ENCODE assay signal across 11 cellular contexts in genomic region chr14:75487155-75487671, GRCh38. TPM values are rescaled to one million over a fixed set of nuclear protein-coding genes. Genes with fewer than 3 reads are reported as not detected.
A peak's percentile ranks its signal among the peaks of the same experiment; 100 is the strongest.
DNase-seq lines count a peak whose midpoint lies in the region; ATAC-seq, FAIRE-seq and TF ChIP-seq lines count a peak whose summit lies in the region.
"Had no signal": no experiment of that assay in that cellular context is flagged by ENCODE, and none has a peak within 500 bp of the region (broad histone marks: within the 10 kb centered on the region; RNA-seq: fewer than 3 reads in every experiment).

No MANE protein-coding gene starts in this region.

- no peak for TF ChIP-seq CTCF in GM06990 (IDR thresholded peaks at IDR 0.05; ENCODE audit: insufficient read depth, low read length, poor library complexity, severe bottlenecking)
- no peak for TF ChIP-seq CTCF in K562 (IDR thresholded peaks at IDR 0.05 in 2 of 3, conservative IDR thresholded peaks at IDR 0.05 in 1 of 3; ENCODE audit: insufficient read depth in 2 of 3, low read depth in 1 of 3, low read length in 3 of 3)
- no peak for TF ChIP-seq CTCF in brain microvascular endothelial cell (IDR thresholded peaks at IDR 0.05; ENCODE audit: low read depth, low read length, missing control alignments)
- no peak for TF ChIP-seq CTCF in ovary (IDR thresholded peaks at IDR 0.05)

- peak overlapping the region; percentile 22; the same call in 1 of the 2 replicates for H2AFZ ChIP-seq in K562 (ENCODE audit: low read depth, low read length)

- TF ChIP-seq POLR2A in K562 (conservative IDR thresholded peaks at IDR 0.05) (no peak), ovary (IDR thresholded peaks at IDR 0.05) (no peak)

- peak; percentile 80 for DNase-seq in GM06990 (ENCODE audit: extremely low read depth, insufficient read length)
- no peak for DNase-seq in K562 (ENCODE audit: extremely low read depth in 1 of 4, low spot score in 3 of 4)
- DNase-seq in stimulated activated CD8-positive, alpha-beta memory T cell treated with anti-CD3 and anti-CD28 coated beads, Interleukin-4, amount 100 ng/mL, for 48 hours, result no peak
- DNase-seq in brain microvascular endothelial cell, result no peak
- no peak for DNase-seq in SW 1271 (lab: John Stamatoyannopoulos, UW)
- no peak for DNase-seq in ovary
- DNase-seq: NCI-H345 had no signal

- no peaks in the 10 kb centered on the region for H4K20me1 ChIP-seq in K562 (replicated peaks; ENCODE audit: control insufficient read depth, insufficient read depth, low read length)

- 19% methylated on average over 7 of the region's 7 CpGs for WGBS in K562 (ENCODE audit: insufficient coverage, low coverage, missing lambda C conversion rate)
- WGBS in ovary, 3 donors, result 71 to 76% (median 75%) methylated on average over 7 of the region's 7 CpGs

- TF ChIP-seq EP300 in K562 (IDR thresholded peaks at IDR 0.05; ENCODE audit: low read length) (no peak), ovary (IDR thresholded peaks at IDR 0.05) (no peak)

- in situ Hi-C loops in K562 (cut with MboI), result loop anchor here (10.0 kb wide), 1 partner anchor 342 kb away; no protein-coding TSS in a partner anchor
- in situ Hi-C loops in brain microvascular endothelial cell (cut with HindIII; ENCODE audit: low pct_ligation_motif_present, low sequenced_read_pairs), result no loop called here

- H3K4me2 ChIP-seq in K562 (ENCODE audit: insufficient read depth, low read length), result no peak overlapping the region

- no peaks in the 10 kb centered on the region for H3K79me2 ChIP-seq in K562 (ENCODE audit: control insufficient read depth, insufficient read depth, low read length)

- no peak overlapping the region for H3K9ac ChIP-seq in K562 (ENCODE audit: insufficient read depth in 1 of 2, low read depth in 2 of 2, low read length in 2 of 2)

- H3K9me3 ChIP-seq in K562 (replicated peaks; ENCODE audit: control insufficient read depth, insufficient read depth, low read depth, low read length), result no peaks in the 10 kb centered on the region
- no peaks in the 10 kb centered on the region for H3K9me3 ChIP-seq in ovary

- H3K4me3 ChIP-seq in GM06990 (replicated peaks; ENCODE audit: low read depth, low read length), result no peak overlapping the region
- no peak overlapping the region for H3K4me3 ChIP-seq in K562
- H3K4me3 ChIP-seq in brain microvascular endothelial cell (ENCODE audit: low read depth, low read length), result no peak overlapping the region
- H3K4me3 ChIP-seq in ovary, result no peak overlapping the region

- no TSS peak for BruUV-seq in K562 (replicated peaks; lab: Mats Ljungman, UMichigan)

- no peaks in the 10 kb centered on the region for H3K36me3 ChIP-seq in GM06990 (ENCODE audit: control insufficient read depth, insufficient read depth, low read length)
- no peaks in the 10 kb centered on the region for H3K36me3 ChIP-seq in K562 (ENCODE audit: control insufficient read depth, insufficient read depth, low read length)
- no peaks in the 10 kb centered on the region for H3K36me3 ChIP-seq in brain microvascular endothelial cell (replicated peaks)
- H3K36me3 ChIP-seq in ovary, result no peaks in the 10 kb centered on the region

- POLR2A ChIA-PET in K562 (lab: Yijun Ruan, JAX), result interaction anchor here (0.9 kb wide), 1 partner anchor 10 kb away, joined by 3 read pairs; no protein-coding TSS in a partner anchor

- CTCF ChIA-PET in K562 (lab: Yijun Ruan, JAX; ENCODE audit: low intra/inter-chr PET ratio), result interaction anchor here (0.7 to 2.8 kb wide), 2 partner anchors 61 to 180 kb away, joined by 4 to 38 read pairs; no protein-coding TSS in a partner anchor

- no peak for TF ChIP-seq RAD21 in K562 (CRISPR knock-in tag; conservative IDR thresholded peaks at IDR 0.05 in 1 of 2, IDR thresholded peaks at IDR 0.05 in 1 of 2)

- no peak for FAIRE-seq in K562 (lab: Jason Lieb, UNC)

- intact Hi-C loops in K562 (cut with micrococcal nuclease) (loop anchor here (5.0 kb wide), 1 partner anchor 360 kb away; the partner anchor contains the start of gene NEK9), ovary (cut with DNase I) (loop anchor here (2.0 to 10.0 kb wide), 5 partner anchors 178 to 362 kb away; partner anchors contain the start of gene NEK9 (in 2 of the 4))

- H3K9me1 ChIP-seq in K562 (ENCODE audit: control insufficient read depth, insufficient read depth, low read length), result no peaks in the 10 kb centered on the region

- H3K4me1 ChIP-seq in K562 (replicated peaks in 1 of 2; ENCODE audit: control insufficient read depth in 2 of 2, insufficient read depth in 2 of 2, low read length in 2 of 2) (peaks cover 5 to 12% of the 10 kb centered on the region in 2 experiments; a peak in 3 of 5 replicates), ovary (ENCODE audit: insufficient read depth) (no peaks in the 10 kb centered on the region)

- H3K27ac ChIP-seq in K562 (ENCODE audit: extremely low read depth, low read depth, low read length) (no peak overlapping the region), brain microvascular endothelial cell (no peak overlapping the region), ovary (no peak overlapping the region)

- H3K27me3 ChIP-seq in GM06990 (replicated peaks; ENCODE audit: control insufficient read depth, insufficient read depth, low read length), result no peaks in the 10 kb centered on the region
- no peaks in the 10 kb centered on the region for H3K27me3 ChIP-seq in K562 (ENCODE audit: control insufficient read depth in 2 of 2, insufficient read depth in 2 of 2, low read length in 2 of 2)
- H3K27me3 ChIP-seq in brain microvascular endothelial cell (replicated peaks), result no peaks in the 10 kb centered on the region
- H3K27me3 ChIP-seq in ovary, result no peaks in the 10 kb centered on the region

- ATAC-seq in GM19467 (IDR thresholded peaks at IDR 0.05; ENCODE audit: unreplicated experiment) (peak; percentile 62), HG03460 (IDR thresholded peaks at IDR 0.05; ENCODE audit: unreplicated experiment) (peak; percentile 81), K562 (no peak)
- ATAC-seq: sciatic nerve had no signal

TF ChIP-seq in K562, 482 proteins besides CTCF, POLR2A, EP300 and RAD21 (continues in another document):
- TF ChIP-seq DDX20 (tag; IDR thresholded peaks at IDR 0.05; ENCODE audit: low read depth) (no peak), ZNF174 (CRISPR knock-in tag; IDR thresholded peaks at IDR 0.05) (no peak), MYNN (IDR thresholded peaks at IDR 0.05) (no peak), MYNN (CRISPR knock-in tag; IDR thresholded peaks at IDR 0.05) (no peak), ZNF644 (tag; IDR thresholded peaks at IDR 0.05; ENCODE audit: low read depth) (no peak), TAF1 (IDR thresholded peaks at IDR 0.05; ENCODE audit: control insufficient read depth, extremely low read depth, insufficient read depth, low read length, severe bottlenecking) (no peak), ZNF12 (CRISPR knock-in tag; IDR thresholded peaks at IDR 0.05) (no peak)

RNA-seq across cellular contexts. Expression of gene BATF, which starts 35.1 kb away (rescaled TPM):
- total RNA-seq in K562 (2011; cell fraction: chromatin; rRNA removed; ENCODE audit: low replicate concordance), result not detected in 2 replicates
- total RNA-seq in K562 (2011; cell fraction: nucleolus; rRNA removed), result 0.50 TPM in 1 of 2 replicates, not detected in the other
- total RNA-seq in K562 (2011; cell fraction: nucleoplasm; rRNA removed), result not detected in 2 replicates
- 1.0 and 3.4 TPM in 2 replicates for total RNA-seq in K562 (2014; rRNA removed)
- total RNA-seq in K562 (2014; rRNA removed; fragmentation: Illumina TruSeq; extraction: Trizol), result 0.26 TPM in 1 of 2 replicates, not detected in the other
- total RNA-seq in K562 (2015; rRNA removed; fragmentation: Illumina TruSeq; extraction: Trizol), result 2.1 and 2.9 TPM in 2 replicates
- 0.31 and 0.49 TPM in 2 replicates for total RNA-seq in K562 (2021)
- polyA plus RNA-seq in K562 (2011; rRNA removed), result 0.32 TPM in 1 of 2 replicates, not detected in the other
- 0.31 and 0.58 TPM in 2 replicates for polyA plus RNA-seq in K562 (2011; cell fraction: cytosol; rRNA removed)
- polyA plus RNA-seq in K562 (2011; cell fraction: nucleus; rRNA removed), result not detected in 2 replicates
- 1.8 and 2.3 TPM in 2 replicates for polyA plus RNA-seq in K562 (2012)
- 0.55 and 1.1 TPM in 2 replicates for polyA plus RNA-seq in K562 (2014; fragmentation: Illumina TruSeq; extraction: Trizol)
- under 1 TPM; 0.13 to 0.28 TPM for polyA plus RNA-seq in K562 (2014; fragmentation: Nextera tagmentation; extraction: Ambion mirVana)
- 1.0 and 1.3 TPM in 2 replicates for polyA plus RNA-seq in K562 (2014; rRNA removed)
- polyA minus RNA-seq in K562 (2011; rRNA and poly(A)+ RNA removed), result not detected in 2 replicates
- not detected in 2 replicates for polyA minus RNA-seq in K562 (2011; cell fraction: cytosol; rRNA and poly(A)+ RNA removed)
- polyA minus RNA-seq in K562 (2011; cell fraction: nucleus; rRNA and poly(A)+ RNA removed), result not detected in 2 replicates
- 1 to 10 TPM in 3 of 7 donors, under 1 TPM in 4; 0.45 to 1.7 (median 0.69) TPM for total RNA-seq in ovary
- 1 to 10 TPM in 1 of 2 donors, under 1 TPM in 1; 0.67 to 1.5 TPM for polyA plus RNA-seq in ovary
- total RNA-seq: glomerular endothelial cell had no signal

RNA-seq across cellular contexts. Expression of gene JDP2, which starts 59.4 kb away (rescaled TPM):
- 1.3 and 2.2 TPM in 2 replicates for total RNA-seq in K562 (2011; cell fraction: chromatin; rRNA removed; ENCODE audit: low replicate concordance)
- total RNA-seq in K562 (2011; cell fraction: nucleolus; rRNA removed), result 0.67 and 1.3 TPM in 2 replicates
- total RNA-seq in K562 (2011; cell fraction: nucleoplasm; rRNA removed), result 1.5 and 1.6 TPM in 2 replicates
- total RNA-seq in K562 (2014; rRNA removed) (13.8 and 16.7 TPM in 2 replicates), K562 (2014; rRNA removed; fragmentation: Illumina TruSeq; extraction: Trizol) (2.5 and 3.1 TPM in 2 replicates), K562 (2015; rRNA removed; fragmentation: Illumina TruSeq; extraction: Trizol) (1.7 and 2.4 TPM in 2 replicates), K562 (2021) (8.9 and 9.6 TPM in 2 replicates), ovary (10 to 100 TPM; 19.0 to 89.9 (median 26.8) TPM)
- polyA plus RNA-seq in K562 (2011; rRNA removed) (0.78 and 4.6 TPM in 2 replicates), K562 (2014; fragmentation: Illumina TruSeq; extraction: Trizol) (4.6 and 5.4 TPM in 2 replicates), K562 (2014; fragmentation: Nextera tagmentation; extraction: Ambion mirVana) (under 1 TPM; 0.27 to 0.34 TPM), K562 (2014; rRNA removed) (8.5 and 16.5 TPM in 2 replicates), ovary (10 to 100 TPM; 16.2 to 22.5 TPM)
- polyA plus RNA-seq in K562 (2011; cell fraction: cytosol; rRNA removed), result 1.1 and 4.4 TPM in 2 replicates
- polyA plus RNA-seq in K562 (2011; cell fraction: nucleus; rRNA removed), result 1.1 and 4.5 TPM in 2 replicates
- 2.0 and 14.4 TPM in 2 replicates for polyA plus RNA-seq in K562 (2012)
- polyA minus RNA-seq in K562 (2011; rRNA and poly(A)+ RNA removed), result 0.53 and 2.8 TPM in 2 replicates
- 7.4 TPM in 1 of 2 replicates, not detected in the other for polyA minus RNA-seq in K562 (2011; cell fraction: cytosol; rRNA and poly(A)+ RNA removed)
- polyA minus RNA-seq in K562 (2011; cell fraction: nucleus; rRNA and poly(A)+ RNA removed), result 0.40 and 3.4 TPM in 2 replicates
